In genomic region chr12:166425-167091, GRCh38 we compare ENCODE assay signal across 23 cellular contexts. TPM values are rescaled to one million over a fixed set of nuclear protein-coding genes. Genes with fewer than 3 reads are reported as not detected.
"Had no signal": no experiment of that assay in that cellular context is flagged by ENCODE, and none has a peak within 500 bp of the region (broad histone marks: within the 10 kb centered on the region; RNA-seq: fewer than 3 reads in every experiment).

No MANE protein-coding gene starts in this region.

- H3K27ac Mint-ChIP-seq: activated CD4-positive, alpha-beta T cell treated with anti-CD3 and anti-CD28 coated beads for 36 hours; activated CD8-positive, alpha-beta T cell treated with anti-CD3 and anti-CD28 coated beads for 36 hours; activated naive CD4-positive, alpha-beta T cell treated with anti-CD3 and anti-CD28 coated beads for 36 hours; activated naive CD8-positive, alpha-beta T cell treated with anti-CD3 and anti-CD28 coated beads, Interleukin-2, amount 50 U/mL, for 24 hours; activated T-helper 17 cell treated with anti-CD3 and anti-CD28 coated beads, Interleukin-2, amount 50 U/mL, for 72 hours; effector memory CD8-positive, alpha-beta T cell; progenitor cell of endocrine pancreas; stimulated activated naive CD8-positive, alpha-beta T cell treated with anti-CD3 and anti-CD28 coated beads, Interleukin-15, Interleukin-2, amounts not matched to agents 100 ng/mL and 50 ng/mL, for 24 hours; WTC11 had no signal

- H3K27ac ChIP-seq: tibial nerve, uterus had no signal

- H3K4me1 Mint-ChIP-seq: activated T-helper 17 cell treated with anti-CD3 and anti-CD28 coated beads, Interleukin-2, amount 50 U/mL, for 72 hours had no signal

- ATAC-seq: activated CD4-positive, alpha-beta T cell treated with anti-CD3 and anti-CD28 coated beads for 36 hours; activated CD8-positive, alpha-beta T cell treated with anti-CD3 and anti-CD28 coated beads for 36 hours; activated naive CD8-positive, alpha-beta T cell treated with anti-CD3 and anti-CD28 coated beads, Interleukin-2, amount 50 U/mL, for 24 hours; activated T-helper 17 cell treated with anti-CD3 and anti-CD28 coated beads, Interleukin-2, amount 50 U/mL, for 72 hours; effector memory CD8-positive, alpha-beta T cell; left cardiac atrium; WTC11 had no signal

- H3K4me1 ChIP-seq: uterus had no signal

- H3K36me3 ChIP-seq: tibial nerve, uterus had no signal

- H3K27me3 ChIP-seq: uterus had no signal

- H3K27me3 Mint-ChIP-seq: activated CD4-positive, alpha-beta T cell treated with anti-CD3 and anti-CD28 coated beads for 36 hours; activated CD8-positive, alpha-beta T cell treated with anti-CD3 and anti-CD28 coated beads for 36 hours; activated naive CD8-positive, alpha-beta T cell treated with anti-CD3 and anti-CD28 coated beads, Interleukin-2, amount 50 U/mL, for 24 hours; stimulated activated naive CD8-positive, alpha-beta T cell treated with anti-CD3 and anti-CD28 coated beads, Interleukin-15, Interleukin-2, amounts not matched to agents 100 ng/mL and 50 ng/mL, for 24 hours had no signal

- DNase-seq: activated CD4-positive, alpha-beta T cell treated with anti-CD3 and anti-CD28 coated beads for 36 hours; activated CD8-positive, alpha-beta T cell treated with anti-CD3 and anti-CD28 coated beads for 36 hours; activated naive CD4-positive, alpha-beta T cell treated with anti-CD3 and anti-CD28 coated beads for 36 hours; activated naive CD8-positive, alpha-beta T cell treated with anti-CD3 and anti-CD28 coated beads, Interleukin-2, amount 50 U/mL, for 24 hours; activated T-cell treated with anti-CD3 and anti-CD28 coated beads, Interleukin-2, amount 50 U/mL, for 1 hour; anterior cingulate cortex; caudate nucleus; effector memory CD8-positive, alpha-beta T cell; foreskin fibroblast; hippocampal formation; left cardiac atrium; midbrain; stimulated activated CD4-positive, alpha-beta T cell treated with anti-CD3 and anti-CD28 coated beads, Interleukin-2, amount 100 ng/mL, for 24 hours; T-helper 2 cell; uterus had no signal

- H3K9me3 ChIP-seq: tibial nerve, uterus had no signal

- H3K4me3 Mint-ChIP-seq: activated CD4-positive, alpha-beta T cell treated with anti-CD3 and anti-CD28 coated beads for 36 hours; activated CD8-positive, alpha-beta T cell treated with anti-CD3 and anti-CD28 coated beads for 36 hours; activated naive CD4-positive, alpha-beta T cell treated with anti-CD3 and anti-CD28 coated beads for 36 hours; activated naive CD8-positive, alpha-beta T cell treated with anti-CD3 and anti-CD28 coated beads, Interleukin-2, amount 50 U/mL, for 24 hours; activated T-helper 17 cell treated with anti-CD3 and anti-CD28 coated beads, Interleukin-2, amount 50 U/mL, for 72 hours; effector memory CD8-positive, alpha-beta T cell; neural crest cell; stimulated activated naive CD8-positive, alpha-beta T cell treated with anti-CD3 and anti-CD28 coated beads, Interleukin-15, Interleukin-2, amounts not matched to agents 100 ng/mL and 50 ng/mL, for 24 hours; WTC11 had no signal

- H3K4me3 ChIP-seq: tibial nerve, uterus had no signal

- H3K36me3 Mint-ChIP-seq: WTC11 had no signal

- H3K9me3 Mint-ChIP-seq: activated CD8-positive, alpha-beta T cell treated with anti-CD3 and anti-CD28 coated beads for 36 hours; activated naive CD4-positive, alpha-beta T cell treated with anti-CD3 and anti-CD28 coated beads for 36 hours; activated naive CD8-positive, alpha-beta T cell treated with anti-CD3 and anti-CD28 coated beads, Interleukin-2, amount 50 U/mL, for 24 hours; activated T-helper 17 cell treated with anti-CD3 and anti-CD28 coated beads, Interleukin-2, amount 50 U/mL, for 72 hours; effector memory CD8-positive, alpha-beta T cell; neural crest cell; stimulated activated naive CD8-positive, alpha-beta T cell treated with anti-CD3 and anti-CD28 coated beads, Interleukin-15, Interleukin-2, amounts not matched to agents 100 ng/mL and 50 ng/mL, for 24 hours; WTC11 had no signal

RNA-seq across cellular contexts. Expression of gene SLC6A12, which starts 47.4 kb away (rescaled TPM):
- total RNA-seq: activated CD8-positive, alpha-beta T cell treated with anti-CD3 and anti-CD28 coated beads for 36 hours; activated T-helper 17 cell treated with anti-CD3 and anti-CD28 coated beads, Interleukin-2, amount 50 U/mL, for 72 hours; lung microvascular endothelial cell; osteoblast had no signal
